31 cellular contexts compared by ENCODE assay signal in genomic region chr17:33893192-33893591, GRCh38.
"Had no signal": no experiment of that assay in that cellular context is flagged by ENCODE, and none has a peak within 500 bp of the region (broad histone marks: within the 10 kb centered on the region; RNA-seq: fewer than 3 reads in every experiment).

No MANE protein-coding gene starts in this region.

- DNase-seq: naive B cell; naive thymus-derived CD8-positive, alpha-beta T cell; occipital lobe; ovary; posterior cingulate gyrus; psoas muscle; retina; spleen; stimulated activated CD4-positive, alpha-beta T cell treated with anti-CD3 and anti-CD28 coated beads, Interleukin-12 subunit alpha, Interleukin-12 subunit beta, amount 100 ng/mL, for 4 hours; stimulated activated CD4-positive, alpha-beta T cell treated with anti-CD3 and anti-CD28 coated beads, Interleukin-1b, Interleukin-23, amount 100 ng/mL, for 48 hours; stimulated activated CD4-positive, alpha-beta T cell treated with anti-CD3 and anti-CD28 coated beads, Interleukin-4, amount 100 ng/mL, for 1 hour; stimulated activated CD4-positive, alpha-beta T cell treated with anti-CD3 and anti-CD28 coated beads, Interleukin-4, amount 100 ng/mL, for 4 hours; stimulated activated CD8-positive, alpha-beta memory T cell treated with anti-CD3 and anti-CD28 coated beads, Interleukin-4, amount 100 ng/mL, for 48 hours; stimulated activated naive CD4-positive, alpha-beta T cell treated with Interleukin-2 at 50 U/mL for 16 hours; stomach; thyroid gland; trophoblast cell; upper lobe of left lung had no signal

- H3K9ac ChIP-seq: neural progenitor cell, parathyroid adenoma had no signal

- H3K79me2 ChIP-seq: parathyroid adenoma had no signal

- H3K27ac Mint-ChIP-seq: naive thymus-derived CD8-positive, alpha-beta T cell; natural killer cell treated with Interleukin-12 subunit alpha and Interleukin-12 subunit beta and Interleukin-15 and Interleukin-18, amount 100 ng/mL, for 72 hours; neural progenitor cell; progenitor cell of endocrine pancreas; stimulated activated memory B cell treated with anti-CD40 and anti-IgM and Interleukin-4, amounts not matched to agents 10 μg/mL and 1 μg/mL and 100 μg/mL, for 72 hours; stimulated activated naive CD8-positive, alpha-beta T cell treated with anti-CD3 and anti-CD28 coated beads, Interleukin-15, Interleukin-2, amounts not matched to agents 100 ng/mL and 50 ng/mL, for 24 hours had no signal

- H3K36me3 ChIP-seq: neural progenitor cell, ovary, right atrium auricular region, spleen, stomach, thoracic aorta, thyroid gland, tibial nerve, upper lobe of left lung, vagina had no signal

- H3K4me3 ChIP-seq: neural progenitor cell, ovary, psoas muscle, right atrium auricular region, skin epidermis, smooth muscle cell, spleen, stomach, thoracic aorta, thyroid gland, tibial nerve, upper lobe of left lung, vagina had no signal

- H3K36me3 Mint-ChIP-seq: naive B cell; naive thymus-derived CD8-positive, alpha-beta T cell; natural killer cell treated with Interleukin-12 subunit alpha and Interleukin-12 subunit beta and Interleukin-15 and Interleukin-18, amount 100 ng/mL, for 72 hours; neural progenitor cell; stimulated activated memory B cell treated with anti-CD40 and anti-IgM and Interleukin-4, amounts not matched to agents 10 μg/mL and 1 μg/mL and 100 μg/mL, for 72 hours had no signal

- H3K27me3 ChIP-seq: neural progenitor cell, ovary, right atrium auricular region, thyroid gland, tibial nerve, upper lobe of left lung, vagina had no signal

- H3K4me2 ChIP-seq: neural progenitor cell, smooth muscle cell had no signal

- H3K9me3 ChIP-seq: ovary, psoas muscle, right atrium auricular region, spleen, stomach, thoracic aorta, thyroid gland, tibial nerve, upper lobe of left lung, vagina had no signal

- H3K27ac ChIP-seq: neural progenitor cell, ovary, parathyroid adenoma, psoas muscle, right atrium auricular region, skin epidermis, spleen, stomach, thoracic aorta, thyroid gland, tibial nerve, upper lobe of left lung, vagina had no signal

- H3K4me1 ChIP-seq: neural progenitor cell, parathyroid adenoma, psoas muscle, right atrium auricular region, spleen, stomach, thyroid gland, tibial nerve, upper lobe of left lung, vagina had no signal

- H3K9me3 Mint-ChIP-seq: naive thymus-derived CD8-positive, alpha-beta T cell; natural killer cell treated with Interleukin-12 subunit alpha and Interleukin-12 subunit beta and Interleukin-15 and Interleukin-18, amount 100 ng/mL, for 72 hours; neural progenitor cell; stimulated activated memory B cell treated with anti-CD40 and anti-IgM and Interleukin-4, amounts not matched to agents 10 μg/mL and 1 μg/mL and 100 μg/mL, for 72 hours; stimulated activated naive CD8-positive, alpha-beta T cell treated with anti-CD3 and anti-CD28 coated beads, Interleukin-15, Interleukin-2, amounts not matched to agents 100 ng/mL and 50 ng/mL, for 24 hours had no signal

- H3K4me1 Mint-ChIP-seq: naive B cell; naive thymus-derived CD8-positive, alpha-beta T cell; neural progenitor cell; stimulated activated memory B cell treated with anti-CD40 and anti-IgM and Interleukin-4, amounts not matched to agents 10 μg/mL and 1 μg/mL and 100 μg/mL, for 72 hours had no signal

- H3K4me3 Mint-ChIP-seq: naive B cell; naive thymus-derived CD8-positive, alpha-beta T cell; natural killer cell treated with Interleukin-12 subunit alpha and Interleukin-12 subunit beta and Interleukin-15 and Interleukin-18, amount 100 ng/mL, for 72 hours; neural progenitor cell; stimulated activated memory B cell treated with anti-CD40 and anti-IgM and Interleukin-4, amounts not matched to agents 10 μg/mL and 1 μg/mL and 100 μg/mL, for 72 hours; stimulated activated naive CD8-positive, alpha-beta T cell treated with anti-CD3 and anti-CD28 coated beads, Interleukin-15, Interleukin-2, amounts not matched to agents 100 ng/mL and 50 ng/mL, for 24 hours had no signal

- H2AFZ ChIP-seq: neural progenitor cell, parathyroid adenoma had no signal

- ATAC-seq: naive thymus-derived CD8-positive, alpha-beta T cell; natural killer cell treated with Interleukin-12 subunit alpha and Interleukin-12 subunit beta and Interleukin-15 and Interleukin-18, amount 100 ng/mL, for 72 hours; psoas muscle; sciatic nerve; stimulated activated memory B cell treated with anti-CD40 and anti-IgM and Interleukin-4, amounts not matched to agents 10 μg/mL and 1 μg/mL and 100 μg/mL, for 72 hours had no signal
